ENCODE assay signal across 7 cellular contexts in genomic region chr1:147084273-147085096, GRCh38.
DNase-seq lines count a peak whose midpoint lies in the region; ATAC-seq lines count a peak whose summit lies in the region.

No MANE protein-coding gene starts in this region.

- CTCF ChIA-PET in activated CD4-positive, alpha-beta memory T cell treated with anti-CD3 and anti-CD28 coated beads for 36 hours (lab: Charles Lee): interaction anchor here (0.6 to 1.9 kb wide), 6 partner anchors 9 to 161 kb away, joined by 3 to 11 read pairs (median 3); partner anchors contain the start of gene CHD1L

- H2BK120ac ChIP-seq in mesenchymal stem cell (ENCODE audit: low read depth, low read length): peak overlapping the region; percentile 85

- no peaks in the 10 kb centered on the region for H3K36me3 ChIP-seq in effector memory CD4-positive, alpha-beta T cell (ENCODE audit: control insufficient read depth, insufficient read depth, low read length)
- no peaks in the 10 kb centered on the region for H3K36me3 ChIP-seq in mesenchymal stem cell (ENCODE audit: control insufficient read depth in 1 of 2, insufficient read depth in 2 of 2, low read depth in 1 of 2, low read length in 2 of 2)

- no peaks in the 10 kb centered on the region for H3K79me1 ChIP-seq in mesenchymal stem cell (replicated peaks; ENCODE audit: low read length, poor library complexity, severe bottlenecking)

- peak overlapping the region; percentile 58 for H3K27ac ChIP-seq in effector memory CD4-positive, alpha-beta T cell (ENCODE audit: insufficient read depth, low read length, poor library complexity, severe bottlenecking)
- H3K27ac ChIP-seq in mesenchymal stem cell (ENCODE audit: low read length, poor library complexity, severe bottlenecking): no peak overlapping the region

- H2AK5ac ChIP-seq in mesenchymal stem cell (ENCODE audit: low read length, severe bottlenecking): no peak overlapping the region

- H3K27ac Mint-ChIP-seq in activated CD4-positive, alpha-beta memory T cell treated with anti-CD3 and anti-CD28 coated beads for 36 hours: peak overlapping the region; percentile 100

- H3K36me3 Mint-ChIP-seq in activated CD4-positive, alpha-beta memory T cell treated with anti-CD3 and anti-CD28 coated beads for 36 hours: peaks cover 4% of the 10 kb centered on the region

- peaks cover 49% of the 10 kb centered on the region for H3K4me1 Mint-ChIP-seq in activated CD4-positive, alpha-beta memory T cell treated with anti-CD3 and anti-CD28 coated beads for 36 hours (ENCODE audit: low read depth)

- H3K4me3 ChIP-seq in effector memory CD4-positive, alpha-beta T cell (ENCODE audit: insufficient read depth, low read depth, low read length, poor library complexity, severe bottlenecking): peak overlapping the region; percentile 61
- H3K4me3 ChIP-seq in mesenchymal stem cell (ENCODE audit: insufficient read depth in 1 of 2, low read depth in 1 of 2, low read length in 2 of 2): peak overlapping the region; percentile 59 to 89

- peak overlapping the region; percentile 85 for H3K4me3 Mint-ChIP-seq in activated CD4-positive, alpha-beta memory T cell treated with anti-CD3 and anti-CD28 coated beads for 36 hours

- no peak overlapping the region for H2BK12ac ChIP-seq in mesenchymal stem cell (ENCODE audit: low read length in 2 of 2)

- peak overlapping the region; percentile 99 for H2BK5ac ChIP-seq in mesenchymal stem cell (ENCODE audit: low read depth, low read length, poor library complexity, severe bottlenecking)

- H3K9ac ChIP-seq in mesenchymal stem cell (ENCODE audit: low read length): peak overlapping the region; percentile 99

- H3K18ac ChIP-seq in mesenchymal stem cell (ENCODE audit: low read depth in 1 of 2, low read length in 2 of 2): peak overlapping the region; percentile 95 to 98

- peaks cover 37% of the 10 kb centered on the region for H3K27me3 Mint-ChIP-seq in activated CD4-positive, alpha-beta memory T cell treated with anti-CD3 and anti-CD28 coated beads for 36 hours

- peaks cover 26% of the 10 kb centered on the region for H3K4me1 ChIP-seq in effector memory CD4-positive, alpha-beta T cell (ENCODE audit: control insufficient read depth, insufficient read depth, low read length, poor library complexity, severe bottlenecking)
- H3K4me1 ChIP-seq in mesenchymal stem cell (ENCODE audit: control insufficient read depth, insufficient read depth, low read depth, low read length): peaks cover 11% of the 10 kb centered on the region

- H4K8ac ChIP-seq in mesenchymal stem cell (ENCODE audit: low read length): peak overlapping the region; percentile 96

- H3K23ac ChIP-seq in mesenchymal stem cell (ENCODE audit: low read length in 2 of 2): no peak overlapping the region

- H3K27me3 ChIP-seq in effector memory CD4-positive, alpha-beta T cell (replicated peaks; ENCODE audit: control insufficient read depth, insufficient read depth, low read length, poor library complexity, severe bottlenecking): peaks cover 19% of the 10 kb centered on the region
- peaks cover 36 to 48% of the 10 kb centered on the region in 2 experiments for H3K27me3 ChIP-seq in mesenchymal stem cell (ENCODE audit: control insufficient read depth in 1 of 2, insufficient read depth in 1 of 2, low read length in 2 of 2)

- intact Hi-C loops in activated CD4-positive, alpha-beta memory T cell treated with anti-CD3 and anti-CD28 coated beads for 36 hours (cut with micrococcal nuclease): loop anchor here (1.0 to 2.0 kb wide), 4 partner anchors 38 to 158 kb away; partner anchors contain the start of genes CHD1L, NBPF12 and PRKAB2

- WGBS in mesenchymal stem cell: under 1% methylated on average over 48 of the region's 51 CpGs

- H2AFZ ChIP-seq in mesenchymal stem cell (ENCODE audit: low read depth, low read length): peak overlapping the region; percentile 92

- peak overlapping the region in 1 of 2 experiments; percentile 97 for H3K14ac ChIP-seq in mesenchymal stem cell (ENCODE audit: low read length in 2 of 2)

- ATAC-seq in GM18520 (IDR thresholded peaks at IDR 0.05; ENCODE audit: unreplicated experiment): peak; percentile 59
- ATAC-seq in HG03039 (IDR thresholded peaks at IDR 0.05; ENCODE audit: unreplicated experiment): peak; percentile 72

- H2BK15ac ChIP-seq in mesenchymal stem cell (ENCODE audit: low read depth, poor library complexity, severe bottlenecking): peak overlapping the region; percentile 28

- H3K4me2 ChIP-seq in mesenchymal stem cell (ENCODE audit: low read length, poor library complexity, severe bottlenecking): peak overlapping the region; percentile 86

- H3K9me3 Mint-ChIP-seq in activated CD4-positive, alpha-beta memory T cell treated with anti-CD3 and anti-CD28 coated beads for 36 hours: peaks cover 2% of the 10 kb centered on the region

- H3K4ac ChIP-seq in mesenchymal stem cell (ENCODE audit: low read depth in 1 of 2, low read length in 2 of 2): peak overlapping the region in 1 of 2 experiments; percentile 92

- DNase-seq in NCI-H345 treated with DMSO at 0.1 percent for 48 hours (lab: John Stamatoyannopoulos, UW; ENCODE audit: unreplicated experiment) (peak; percentile 81), mesenchymal stem cell (peak; percentile 98)
- peak; percentile 94 for DNase-seq in activated CD4-positive, alpha-beta memory T cell treated with anti-CD3 and anti-CD28 coated beads for 36 hours
- DNase-seq in effector memory CD4-positive, alpha-beta T cell: peak; percentile 46 to 70 (median 59)
- peak; percentile 54 for DNase-seq in stimulated activated CD8-positive, alpha-beta memory T cell treated with anti-CD3 and anti-CD28 coated beads, Interleukin-12 subunit alpha, Interleukin-12 subunit beta, amount 100 ng/mL, for 1 hour (ENCODE audit: low read depth)

- H3K9me3 ChIP-seq in effector memory CD4-positive, alpha-beta T cell (ENCODE audit: control insufficient read depth, low read length): no peaks in the 10 kb centered on the region
- peaks cover 3% of the 10 kb centered on the region for H3K9me3 ChIP-seq in mesenchymal stem cell (ENCODE audit: control insufficient read depth, low read length)

- peak overlapping the region; percentile 100 for H4K91ac ChIP-seq in mesenchymal stem cell (ENCODE audit: low read length)

- POLR2A ChIA-PET in activated CD4-positive, alpha-beta memory T cell treated with anti-CD3 and anti-CD28 coated beads for 36 hours (lab: Charles Lee): interaction anchor here (0.6 to 2.1 kb wide), 34 partner anchors 9 to 1438 kb away, joined by 3 to 34 read pairs (median 5); partner anchors contain the start of genes BCL9, CHD1L, FMO5 and NBPF12
